ENCODE assay signal across 29 cellular contexts in genomic region chr4:48431401-48431800, GRCh38. TPM values are rescaled to one million over a fixed set of nuclear protein-coding genes. Genes with fewer than 3 reads are reported as not detected.
DNase-seq lines count a peak whose midpoint lies in the region; ATAC-seq and TF ChIP-seq lines count a peak whose summit lies in the region.
"Had no signal": no experiment of that assay in that cellular context is flagged by ENCODE, and none has a peak within 500 bp of the region (broad histone marks: within the 10 kb centered on the region; RNA-seq: fewer than 3 reads in every experiment).

No MANE protein-coding gene starts in this region.

- peak overlapping the region; percentile 0 for H3K4me3 Mint-ChIP-seq in activated CD4-positive, alpha-beta T cell treated with anti-CD3 and anti-CD28 coated beads, Interleukin-2, amount 10 ng/mL, durations not matched to agents 24 days and 14 days
- H3K4me3 Mint-ChIP-seq in CD14-positive monocyte: no peak overlapping the region
- peak overlapping the region in 1 of 3 donors; percentile 2 for H3K4me3 Mint-ChIP-seq in T-cell

- no peaks in the 10 kb centered on the region for H3K9me3 Mint-ChIP-seq in activated CD4-positive, alpha-beta T cell treated with anti-CD3 and anti-CD28 coated beads, Interleukin-2, amount 10 ng/mL, durations not matched to agents 24 days and 14 days
- peaks cover 0 to 2% (median 0%) of the 10 kb centered on the region in 7 donors for H3K9me3 Mint-ChIP-seq in CD14-positive monocyte
- H3K9me3 Mint-ChIP-seq in T-cell: no peaks in the 10 kb centered on the region

- intact Hi-C loops in activated CD4-positive, alpha-beta T cell treated with anti-CD3 and anti-CD28 coated beads, Interleukin-2, amount 10 ng/mL, durations not matched to agents 24 days and 14 days (cut with micrococcal nuclease): no loop called here
- intact Hi-C loops in CD14-positive monocyte (cut with micrococcal nuclease): no loop called here

- CTCF ChIA-PET in T-cell (lab: Charles Lee): no interaction called here

- peaks cover 8% of the 10 kb centered on the region for H3K36me3 Mint-ChIP-seq in activated CD4-positive, alpha-beta T cell treated with anti-CD3 and anti-CD28 coated beads, Interleukin-2, amount 10 ng/mL, durations not matched to agents 24 days and 14 days (ENCODE audit: low read depth)
- peaks cover 10 to 14% of the 10 kb centered on the region in 2 donors for H3K36me3 Mint-ChIP-seq in CD14-positive monocyte
- peaks cover 15% of the 10 kb centered on the region for H3K36me3 Mint-ChIP-seq in T-cell

- DNase-seq in activated CD4-positive, alpha-beta T cell treated with anti-CD3 and anti-CD28 coated beads, Interleukin-2, amount 10 ng/mL, durations not matched to agents 24 days and 14 days: no peak
- no peak for DNase-seq in activated CD4-positive, alpha-beta T cell treated with anti-CD3 and anti-CD28 coated beads, Interleukin-2, amount 50 U/mL, for 1 hour
- no peak for DNase-seq in CD14-positive monocyte (ENCODE audit: low spot score)
- DNase-seq in T-cell: no peak
- no peak for DNase-seq in left lobe of liver (ENCODE audit: low spot score)
- DNase-seq in effector CD8-positive, alpha-beta T cell (lab: John Stamatoyannopoulos, UW): no peak
- DNase-seq in NCI-H1105 (lab: John Stamatoyannopoulos, UW): no peak
- DNase-seq: activated CD8-positive, alpha-beta memory T cell treated with anti-CD3 and anti-CD28 coated beads for 24 hours; activated effector memory CD4-positive, alpha-beta T cell treated with Interleukin-2 at 50 U/mL for 16 hours; anterior cingulate cortex; BE2C; dermis blood vessel endothelial cell; GDM1; heart left ventricle; IMR-90; NCI-H1694; NCI-H526; stimulated activated CD8-positive, alpha-beta memory T cell treated with anti-CD3 and anti-CD28 coated beads, Interleukin-4, amount 100 ng/mL, for 48 hours; substantia nigra; upper lobe of right lung; WERI-Rb-1 had no signal

- no peaks in the 10 kb centered on the region for H3K27me3 Mint-ChIP-seq in activated CD4-positive, alpha-beta T cell treated with anti-CD3 and anti-CD28 coated beads, Interleukin-2, amount 10 ng/mL, durations not matched to agents 24 days and 14 days
- H3K27me3 Mint-ChIP-seq in CD14-positive monocyte (ENCODE audit: low read depth in 3 of 3) (no peaks in the 10 kb centered on the region), T-cell (no peaks in the 10 kb centered on the region)

- H3K27ac Mint-ChIP-seq in activated CD4-positive, alpha-beta T cell treated with anti-CD3 and anti-CD28 coated beads, Interleukin-2, amount 10 ng/mL, durations not matched to agents 24 days and 14 days: no peak overlapping the region
- peak overlapping the region in 4 of 7 donors; percentile 4 to 68 (median 15) for H3K27ac Mint-ChIP-seq in CD14-positive monocyte
- peak overlapping the region; percentile 3 to 19 for H3K27ac Mint-ChIP-seq in T-cell

- POLR2A ChIA-PET in T-cell (lab: Charles Lee): no interaction called here

- TF ChIP-seq CTCF in CD14-positive monocyte (IDR thresholded peaks at IDR 0.05): no peak

- peaks cover 36% of the 10 kb centered on the region for H3K4me1 Mint-ChIP-seq in activated CD4-positive, alpha-beta T cell treated with anti-CD3 and anti-CD28 coated beads, Interleukin-2, amount 10 ng/mL, durations not matched to agents 24 days and 14 days
- H3K4me1 Mint-ChIP-seq in CD14-positive monocyte (no peaks in the 10 kb centered on the region), T-cell (peaks cover 37 to 41% (median 40%) of the 10 kb centered on the region in 3 donors)

- ATAC-seq in T-cell (replicated peaks in 1 of 4): peak; percentile 31 to 71 (median 52)
- ATAC-seq in left lobe of liver: peak; percentile 16
- no peak for ATAC-seq in GM19023 (IDR thresholded peaks at IDR 0.05; ENCODE audit: unreplicated experiment)
- ATAC-seq: A549, heart left ventricle had no signal

RNA-seq across cellular contexts. Expression of gene SLC10A4, which starts 51.7 kb away (rescaled TPM):
- not detected in 2 replicates for total RNA-seq in activated CD4-positive, alpha-beta T cell treated with anti-CD3 and anti-CD28 coated beads, Interleukin-2, amount 10 ng/mL, durations not matched to agents 24 days and 14 days
- polyA plus RNA-seq in CD14-positive monocyte: not detected
- total RNA-seq in T-cell (under 1 TPM in 1 of 5 donors, not detected in 4; 0.40 TPM), left lobe of liver (0.15 TPM)
- total RNA-seq: dermis blood vessel endothelial cell, endothelial cell of umbilical vein, IMR-90, MCF 10A, mononuclear cell had no signal
- polyA plus RNA-seq: cardiac muscle cell, IMR-90, liver had no signal

RNA-seq across cellular contexts. Expression of gene ZAR1, which starts 58.7 kb away (rescaled TPM):
- not detected in 2 replicates for total RNA-seq in activated CD4-positive, alpha-beta T cell treated with anti-CD3 and anti-CD28 coated beads, Interleukin-2, amount 10 ng/mL, durations not matched to agents 24 days and 14 days
- not detected for polyA plus RNA-seq in CD14-positive monocyte
- total RNA-seq in T-cell (not detected), left lobe of liver (not detected)
- total RNA-seq: cardiac muscle cell, dermis blood vessel endothelial cell, endothelial cell of umbilical vein, heart left ventricle, IMR-90, MCF 10A, mononuclear cell, posterior vena cava had no signal
- polyA plus RNA-seq: cardiac muscle cell, endothelial cell of umbilical vein, heart left ventricle, IMR-90, liver had no signal
